ENCODE assay signal across 11 cellular contexts in the genomic region with DNA sequence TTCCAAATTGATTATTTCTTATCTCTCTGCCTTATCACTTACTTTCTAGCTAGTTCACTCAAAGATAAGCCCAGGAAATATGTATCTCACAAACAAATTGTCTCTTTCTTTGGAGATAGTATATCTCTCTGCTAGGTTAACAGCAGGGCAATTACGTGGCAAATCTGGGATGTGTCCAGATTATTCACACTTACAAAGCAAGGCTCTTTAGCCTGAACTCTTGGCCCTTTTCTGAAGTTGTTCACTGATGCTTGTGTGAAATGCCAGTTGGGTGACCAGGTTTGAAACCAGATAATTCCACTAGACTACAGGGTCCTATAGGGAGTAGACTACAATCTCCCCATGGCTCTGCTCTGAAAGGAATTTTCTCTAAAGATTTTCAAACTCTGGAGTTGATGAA. TPM values are rescaled to one million over a fixed set of nuclear protein-coding genes. Genes with fewer than 3 reads are reported as not detected.
"Had no signal": no experiment of that assay in that cellular context is flagged by ENCODE, and none has a peak within 500 bp of the region (broad histone marks: within the 10 kb centered on the region; RNA-seq: fewer than 3 reads in every experiment).

No MANE protein-coding gene starts in this region.

- H3K36me3 ChIP-seq: prostate gland had no signal

- H3K4me1 ChIP-seq: prostate gland had no signal

- H3K9me3 ChIP-seq: mucosa of descending colon, prostate gland had no signal

- ATAC-seq: mucosa of descending colon, natural killer cell had no signal

- H3K79me2 ChIP-seq: hepatocyte had no signal

- H3K4me3 ChIP-seq: hepatocyte, lung, mucosa of descending colon, prostate gland had no signal

- H3K4me2 ChIP-seq: hepatocyte had no signal

- DNase-seq: activated CD4-positive, alpha-beta T cell treated with anti-CD3 and anti-CD28 coated beads, Interleukin-2, amount 10 ng/mL, durations not matched to agents 7 days and 5 days; activated CD4-positive, CD25-positive, alpha-beta regulatory T cell; activated effector memory CD4-positive, alpha-beta T cell treated with Interleukin-2 at 50 U/mL for 16 hours; mucosa of descending colon; natural killer cell; stimulated activated CD4-positive, alpha-beta T cell treated with anti-CD3 and anti-CD28 coated beads, Interleukin-2, amount 100 ng/mL, for 48 hours; stimulated activated naive CD4-positive, alpha-beta T cell treated with Interleukin-2 at 50 U/mL for 16 hours; trophoblast cell had no signal

- H3K27me3 ChIP-seq: hepatocyte had no signal

- H2AFZ ChIP-seq: hepatocyte had no signal

- H3K27ac ChIP-seq: hepatocyte, prostate gland had no signal

RNA-seq across cellular contexts. Expression of a gene that starts 30.8 kb away (rescaled TPM):
- total RNA-seq: hepatocyte, natural killer cell had no signal
